Comparison of ENCODE assay signal across 1 cellular context in the genomic region with DNA sequence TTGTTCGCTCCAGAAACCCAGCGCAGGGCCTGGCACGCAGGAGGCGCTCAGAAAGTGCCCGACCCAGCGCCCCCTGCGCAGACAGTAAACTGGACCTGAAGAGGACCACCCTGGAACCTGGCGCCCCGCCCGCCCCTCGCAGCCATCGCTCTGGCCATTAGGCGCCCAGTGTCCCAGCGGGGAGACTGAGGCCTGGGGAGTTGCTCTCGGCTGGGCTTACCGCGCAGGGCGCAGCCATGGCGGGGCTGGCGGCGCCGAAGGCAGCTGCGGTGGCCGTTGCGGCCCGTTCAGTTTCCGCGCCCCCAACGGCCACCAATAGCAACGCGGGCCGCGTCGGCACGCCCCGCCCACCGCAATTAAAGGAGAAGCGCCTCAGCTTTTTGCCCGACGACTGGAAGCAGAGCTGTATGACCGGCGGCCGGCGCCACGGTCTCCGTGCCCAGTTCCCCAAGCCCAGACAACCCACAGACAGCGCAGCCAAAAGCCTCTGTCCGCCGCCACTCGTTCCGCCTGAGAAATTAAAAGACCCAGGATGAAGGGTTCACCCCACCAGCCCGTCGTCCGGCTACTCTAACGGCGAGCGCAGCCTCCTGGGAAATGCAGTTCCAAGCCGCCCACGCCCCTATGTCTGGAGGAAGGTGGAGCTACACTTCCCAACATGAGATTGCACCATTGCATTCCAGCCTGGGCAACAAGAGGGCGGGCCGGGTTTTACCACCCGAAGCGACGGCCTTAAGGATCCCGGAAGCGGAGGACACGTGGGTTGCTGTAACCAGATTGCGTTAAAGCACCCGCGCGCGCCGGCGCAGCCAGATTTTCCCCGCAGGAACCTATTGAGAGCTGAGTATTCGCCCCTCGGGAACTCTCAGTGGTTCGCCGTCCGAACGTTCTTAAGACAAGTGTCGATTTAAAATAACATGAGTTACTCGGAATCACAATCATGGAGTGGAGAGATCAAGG.
TF ChIP-seq lines count a peak whose summit lies in the region.

A gene (minus strand): TSS at position 289 of the 960 bp plus-strand sequence. CDS start 51 bp downstream, at position 238.

TF ChIP-seq in HepG2, 621 proteins besides CTCF, POLR2A, EP300 and RAD21 (continued from another document and continues in another):
- TF ChIP-seq, protein P1, sequence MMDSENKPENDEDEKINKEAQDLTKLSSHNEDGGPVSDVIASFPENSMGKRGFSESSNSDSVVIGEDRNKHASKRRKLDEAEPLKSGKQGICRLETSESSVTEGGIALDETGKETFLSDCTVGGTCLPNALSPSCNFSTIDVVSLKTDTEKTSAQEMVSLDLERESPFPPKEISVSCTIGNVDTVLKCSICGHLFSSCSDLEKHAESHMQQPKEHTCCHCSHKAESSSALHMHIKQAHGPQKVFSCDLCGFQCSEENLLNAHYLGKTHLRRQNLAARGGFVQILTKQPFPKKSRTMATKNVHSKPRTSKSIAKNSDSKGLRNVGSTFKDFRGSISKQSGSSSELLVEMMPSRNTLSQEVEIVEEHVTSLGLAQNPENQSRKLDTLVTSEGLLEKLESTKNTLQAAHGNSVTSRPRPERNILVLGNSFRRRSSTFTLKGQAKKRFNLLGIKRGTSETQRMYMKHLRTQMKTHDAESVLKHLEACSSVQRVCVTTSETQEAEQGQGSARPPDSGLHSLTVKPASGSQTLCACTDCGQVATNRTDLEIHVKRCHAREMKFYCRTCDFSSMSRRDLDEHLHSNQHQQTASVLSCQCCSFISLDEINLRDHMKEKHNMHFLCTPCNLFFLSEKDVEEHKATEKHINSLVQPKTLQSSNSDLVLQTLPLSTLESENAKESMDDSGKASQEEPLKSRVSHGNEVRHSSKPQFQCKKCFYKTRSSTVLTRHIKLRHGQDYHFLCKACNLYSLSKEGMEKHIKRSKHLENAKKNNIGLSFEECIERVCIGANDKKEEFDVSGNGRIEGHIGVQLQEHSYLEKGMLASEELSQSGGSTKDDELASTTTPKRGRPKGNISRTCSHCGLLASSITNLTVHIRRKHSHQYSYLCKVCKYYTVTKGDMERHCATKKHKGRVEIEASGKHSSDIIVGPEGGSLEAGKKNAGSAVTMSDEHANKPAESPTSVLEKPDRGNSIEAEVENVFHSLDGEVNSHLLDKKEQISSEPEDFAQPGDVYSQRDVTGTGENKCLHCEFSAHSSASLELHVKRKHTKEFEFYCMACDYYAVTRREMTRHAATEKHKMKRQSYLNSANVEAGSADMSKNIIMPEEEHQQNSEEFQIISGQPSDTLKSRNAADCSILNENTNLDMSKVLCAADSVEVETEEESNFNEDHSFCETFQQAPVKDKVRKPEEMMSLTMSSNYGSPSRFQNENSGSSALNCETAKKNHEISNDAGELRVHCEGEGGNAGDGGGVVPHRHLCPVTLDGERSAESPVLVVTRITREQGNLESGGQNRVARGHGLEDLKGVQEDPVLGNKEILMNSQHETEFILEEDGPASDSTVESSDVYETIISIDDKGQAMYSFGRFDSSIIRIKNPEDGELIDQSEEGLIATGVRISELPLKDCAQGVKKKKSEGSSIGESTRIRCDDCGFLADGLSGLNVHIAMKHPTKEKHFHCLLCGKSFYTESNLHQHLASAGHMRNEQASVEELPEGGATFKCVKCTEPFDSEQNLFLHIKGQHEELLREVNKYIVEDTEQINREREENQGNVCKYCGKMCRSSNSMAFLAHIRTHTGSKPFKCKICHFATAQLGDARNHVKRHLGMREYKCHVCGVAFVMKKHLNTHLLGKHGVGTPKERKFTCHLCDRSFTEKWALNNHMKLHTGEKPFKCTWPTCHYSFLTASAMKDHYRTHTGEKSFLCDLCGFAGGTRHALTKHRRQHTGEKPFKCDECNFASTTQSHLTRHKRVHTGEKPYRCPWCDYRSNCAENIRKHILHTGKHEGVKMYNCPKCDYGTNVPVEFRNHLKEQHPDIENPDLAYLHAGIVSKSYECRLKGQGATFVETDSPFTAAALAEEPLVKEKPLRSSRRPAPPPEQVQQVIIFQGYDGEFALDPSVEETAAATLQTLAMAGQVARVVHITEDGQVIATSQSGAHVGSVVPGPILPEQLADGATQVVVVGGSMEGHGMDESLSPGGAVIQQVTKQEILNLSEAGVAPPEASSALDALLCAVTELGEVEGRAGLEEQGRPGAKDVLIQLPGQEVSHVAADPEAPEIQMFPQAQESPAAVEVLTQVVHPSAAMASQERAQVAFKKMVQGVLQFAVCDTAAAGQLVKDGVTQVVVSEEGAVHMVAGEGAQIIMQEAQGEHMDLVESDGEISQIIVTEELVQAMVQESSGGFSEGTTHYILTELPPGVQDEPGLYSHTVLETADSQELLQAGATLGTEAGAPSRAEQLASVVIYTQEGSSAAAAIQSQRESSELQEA (CRISPR knock-in tag; IDR thresholded peaks at IDR 0.05; ENCODE audit: not compliant biosample characterization): no peak
- TF ChIP-seq, protein P2, sequence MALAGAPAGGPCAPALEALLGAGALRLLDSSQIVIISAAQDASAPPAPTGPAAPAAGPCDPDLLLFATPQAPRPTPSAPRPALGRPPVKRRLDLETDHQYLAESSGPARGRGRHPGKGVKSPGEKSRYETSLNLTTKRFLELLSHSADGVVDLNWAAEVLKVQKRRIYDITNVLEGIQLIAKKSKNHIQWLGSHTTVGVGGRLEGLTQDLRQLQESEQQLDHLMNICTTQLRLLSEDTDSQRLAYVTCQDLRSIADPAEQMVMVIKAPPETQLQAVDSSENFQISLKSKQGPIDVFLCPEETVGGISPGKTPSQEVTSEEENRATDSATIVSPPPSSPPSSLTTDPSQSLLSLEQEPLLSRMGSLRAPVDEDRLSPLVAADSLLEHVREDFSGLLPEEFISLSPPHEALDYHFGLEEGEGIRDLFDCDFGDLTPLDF (CRISPR knock-in tag; IDR thresholded peaks at IDR 0.05): peak; percentile 87
- TF ChIP-seq, protein P3, sequence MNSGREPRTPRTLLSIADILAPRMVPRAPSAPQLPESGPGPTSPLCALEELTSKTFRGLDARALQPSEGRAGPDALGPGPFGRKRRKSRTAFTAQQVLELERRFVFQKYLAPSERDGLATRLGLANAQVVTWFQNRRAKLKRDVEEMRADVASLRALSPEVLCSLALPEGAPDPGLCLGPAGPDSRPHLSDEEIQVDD (CRISPR knock-in tag; IDR thresholded peaks at IDR 0.05; ENCODE audit: borderline replicate concordance): peak; percentile 9; the same call in 1 of the 2 replicates
- TF ChIP-seq MAFK (conservative IDR thresholded peaks at IDR 0.05 in 1 of 2, IDR thresholded peaks at IDR 0.05 in 1 of 2; ENCODE audit: low read length in 2 of 2) (no peak), AGO1 (IDR thresholded peaks at IDR 0.05; ENCODE audit: low read depth, low read length, poor library complexity, severe bottlenecking) (peak; percentile 30), NR1H2 (CRISPR knock-in tag; IDR thresholded peaks at IDR 0.05; ENCODE audit: borderline replicate concordance, low read depth) (no peak), SP4 (CRISPR knock-in tag; IDR thresholded peaks at IDR 0.05) (peak; percentile 66; the same call in 1 of the 2 replicates), PHF8 (CRISPR knock-in tag; IDR thresholded peaks at IDR 0.05) (peak; percentile 77), ZNF274 (CRISPR knock-in tag; IDR thresholded peaks at IDR 0.05) (peak; percentile 82; the same call in 1 of the 2 replicates), CC2D1A (CRISPR knock-in tag; IDR thresholded peaks at IDR 0.05) (no peak), HMG20A (CRISPR knock-in tag; IDR thresholded peaks at IDR 0.05; ENCODE audit: borderline replicate concordance) (peak; percentile 3; the same call in 1 of the 2 replicates), SIX1 (CRISPR knock-in tag; IDR thresholded peaks at IDR 0.05; ENCODE audit: borderline replicate concordance) (0 out of 2 replicates have a peak, but pooled peaks have one; percentile 20), CHD2 (IDR thresholded peaks at IDR 0.05; ENCODE audit: low read depth, low read length) (no peak), MAZ (IDR thresholded peaks at IDR 0.05; ENCODE audit: borderline replicate concordance, low read depth, low read length) (no peak; the same call in 1 of the 2 replicates), MAZ (CRISPR knock-in tag; IDR thresholded peaks at IDR 0.05; ENCODE audit: low read depth) (peak; percentile 60; the same call in 1 of the 2 replicates), SCMH1 (CRISPR knock-in tag; IDR thresholded peaks at IDR 0.05; ENCODE audit: borderline replicate concordance) (no peak), ZNF432 (CRISPR knock-in tag; IDR thresholded peaks at IDR 0.05; ENCODE audit: borderline replicate concordance) (no peak), ZKSCAN8 (CRISPR knock-in tag; IDR thresholded peaks at IDR 0.05; ENCODE audit: borderline replicate concordance) (0 out of 2 replicates have a peak, but pooled peaks have one; percentile 46), TAF15 (IDR thresholded peaks at IDR 0.05; ENCODE audit: low read depth, low read length, poor library complexity, severe bottlenecking) (no peak), SP5 (CRISPR knock-in tag; IDR thresholded peaks at IDR 0.05; ENCODE audit: borderline replicate concordance, low read depth) (peak; percentile 73; the same call in 1 of the 2 replicates), SSRP1 (CRISPR knock-in tag; IDR thresholded peaks at IDR 0.05) (no peak)
- TF ChIP-seq, protein P4, sequence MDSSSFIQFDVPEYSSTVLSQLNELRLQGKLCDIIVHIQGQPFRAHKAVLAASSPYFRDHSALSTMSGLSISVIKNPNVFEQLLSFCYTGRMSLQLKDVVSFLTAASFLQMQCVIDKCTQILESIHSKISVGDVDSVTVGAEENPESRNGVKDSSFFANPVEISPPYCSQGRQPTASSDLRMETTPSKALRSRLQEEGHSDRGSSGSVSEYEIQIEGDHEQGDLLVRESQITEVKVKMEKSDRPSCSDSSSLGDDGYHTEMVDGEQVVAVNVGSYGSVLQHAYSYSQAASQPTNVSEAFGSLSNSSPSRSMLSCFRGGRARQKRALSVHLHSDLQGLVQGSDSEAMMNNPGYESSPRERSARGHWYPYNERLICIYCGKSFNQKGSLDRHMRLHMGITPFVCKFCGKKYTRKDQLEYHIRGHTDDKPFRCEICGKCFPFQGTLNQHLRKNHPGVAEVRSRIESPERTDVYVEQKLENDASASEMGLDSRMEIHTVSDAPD (CRISPR knock-in tag; IDR thresholded peaks at IDR 0.05): peak; percentile 18
- TF ChIP-seq, protein P5, sequence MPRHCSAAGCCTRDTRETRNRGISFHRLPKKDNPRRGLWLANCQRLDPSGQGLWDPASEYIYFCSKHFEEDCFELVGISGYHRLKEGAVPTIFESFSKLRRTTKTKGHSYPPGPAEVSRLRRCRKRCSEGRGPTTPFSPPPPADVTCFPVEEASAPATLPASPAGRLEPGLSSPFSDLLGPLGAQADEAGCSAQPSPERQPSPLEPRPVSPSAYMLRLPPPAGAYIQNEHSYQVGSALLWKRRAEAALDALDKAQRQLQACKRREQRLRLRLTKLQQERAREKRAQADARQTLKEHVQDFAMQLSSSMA (CRISPR knock-in tag; IDR thresholded peaks at IDR 0.05): 0 out of 2 replicates have a peak, but pooled peaks have one; percentile 66
- TF ChIP-seq, protein P6, sequence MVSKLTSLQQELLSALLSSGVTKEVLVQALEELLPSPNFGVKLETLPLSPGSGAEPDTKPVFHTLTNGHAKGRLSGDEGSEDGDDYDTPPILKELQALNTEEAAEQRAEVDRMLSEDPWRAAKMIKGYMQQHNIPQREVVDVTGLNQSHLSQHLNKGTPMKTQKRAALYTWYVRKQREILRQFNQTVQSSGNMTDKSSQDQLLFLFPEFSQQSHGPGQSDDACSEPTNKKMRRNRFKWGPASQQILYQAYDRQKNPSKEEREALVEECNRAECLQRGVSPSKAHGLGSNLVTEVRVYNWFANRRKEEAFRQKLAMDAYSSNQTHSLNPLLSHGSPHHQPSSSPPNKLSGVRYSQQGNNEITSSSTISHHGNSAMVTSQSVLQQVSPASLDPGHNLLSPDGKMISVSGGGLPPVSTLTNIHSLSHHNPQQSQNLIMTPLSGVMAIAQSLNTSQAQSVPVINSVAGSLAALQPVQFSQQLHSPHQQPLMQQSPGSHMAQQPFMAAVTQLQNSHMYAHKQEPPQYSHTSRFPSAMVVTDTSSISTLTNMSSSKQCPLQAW (CRISPR knock-in tag; IDR thresholded peaks at IDR 0.05): peak; percentile 82
- TF ChIP-seq, protein P7, sequence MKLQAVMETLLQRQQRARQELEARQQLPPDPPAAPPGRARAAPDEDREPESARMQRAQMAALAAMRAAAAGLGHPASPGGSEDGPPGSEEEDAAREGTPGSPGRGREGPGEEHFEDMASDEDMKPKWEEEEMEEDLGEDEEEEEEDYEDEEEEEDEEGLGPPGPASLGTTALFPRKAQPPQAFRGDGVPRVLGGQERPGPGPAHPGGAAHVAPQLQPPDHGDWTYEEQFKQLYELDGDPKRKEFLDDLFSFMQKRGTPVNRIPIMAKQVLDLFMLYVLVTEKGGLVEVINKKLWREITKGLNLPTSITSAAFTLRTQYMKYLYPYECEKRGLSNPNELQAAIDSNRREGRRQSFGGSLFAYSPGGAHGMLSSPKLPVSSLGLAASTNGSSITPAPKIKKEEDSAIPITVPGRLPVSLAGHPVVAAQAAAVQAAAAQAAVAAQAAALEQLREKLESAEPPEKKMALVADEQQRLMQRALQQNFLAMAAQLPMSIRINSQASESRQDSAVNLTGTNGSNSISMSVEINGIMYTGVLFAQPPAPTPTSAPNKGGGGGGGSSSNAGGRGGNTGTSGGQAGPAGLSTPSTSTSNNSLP (IDR thresholded peaks at IDR 0.05; ENCODE audit: low read depth, low read length): no peak
- TF ChIP-seq, protein P8, sequence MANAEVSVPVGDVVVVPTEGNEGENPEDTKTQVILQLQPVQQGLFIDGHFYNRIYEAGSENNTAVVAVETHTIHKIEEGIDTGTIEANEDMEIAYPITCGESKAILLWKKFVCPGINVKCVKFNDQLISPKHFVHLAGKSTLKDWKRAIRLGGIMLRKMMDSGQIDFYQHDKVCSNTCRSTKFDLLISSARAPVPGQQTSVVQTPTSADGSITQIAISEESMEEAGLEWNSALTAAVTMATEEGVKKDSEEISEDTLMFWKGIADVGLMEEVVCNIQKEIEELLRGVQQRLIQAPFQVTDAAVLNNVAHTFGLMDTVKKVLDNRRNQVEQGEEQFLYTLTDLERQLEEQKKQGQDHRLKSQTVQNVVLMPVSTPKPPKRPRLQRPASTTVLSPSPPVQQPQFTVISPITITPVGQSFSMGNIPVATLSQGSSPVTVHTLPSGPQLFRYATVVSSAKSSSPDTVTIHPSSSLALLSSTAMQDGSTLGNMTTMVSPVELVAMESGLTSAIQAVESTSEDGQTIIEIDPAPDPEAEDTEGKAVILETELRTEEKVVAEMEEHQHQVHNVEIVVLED (CRISPR knock-in tag; IDR thresholded peaks at IDR 0.05; ENCODE audit: borderline replicate concordance): peak; percentile 86
- TF ChIP-seq, protein P9, sequence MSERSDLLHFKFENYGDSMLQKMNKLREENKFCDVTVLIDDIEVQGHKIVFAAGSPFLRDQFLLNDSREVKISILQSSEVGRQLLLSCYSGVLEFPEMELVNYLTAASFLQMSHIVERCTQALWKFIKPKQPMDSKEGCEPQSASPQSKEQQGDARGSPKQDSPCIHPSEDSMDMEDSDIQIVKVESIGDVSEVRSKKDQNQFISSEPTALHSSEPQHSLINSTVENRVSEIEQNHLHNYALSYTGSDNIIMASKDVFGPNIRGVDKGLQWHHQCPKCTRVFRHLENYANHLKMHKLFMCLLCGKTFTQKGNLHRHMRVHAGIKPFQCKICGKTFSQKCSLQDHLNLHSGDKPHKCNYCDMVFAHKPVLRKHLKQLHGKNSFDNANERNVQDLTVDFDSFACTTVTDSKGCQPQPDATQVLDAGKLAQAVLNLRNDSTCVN (CRISPR knock-in tag; IDR thresholded peaks at IDR 0.05; ENCODE audit: borderline replicate concordance): peak; percentile 56; the same call in 1 of the 2 replicates
- TF ChIP-seq, protein P10, sequence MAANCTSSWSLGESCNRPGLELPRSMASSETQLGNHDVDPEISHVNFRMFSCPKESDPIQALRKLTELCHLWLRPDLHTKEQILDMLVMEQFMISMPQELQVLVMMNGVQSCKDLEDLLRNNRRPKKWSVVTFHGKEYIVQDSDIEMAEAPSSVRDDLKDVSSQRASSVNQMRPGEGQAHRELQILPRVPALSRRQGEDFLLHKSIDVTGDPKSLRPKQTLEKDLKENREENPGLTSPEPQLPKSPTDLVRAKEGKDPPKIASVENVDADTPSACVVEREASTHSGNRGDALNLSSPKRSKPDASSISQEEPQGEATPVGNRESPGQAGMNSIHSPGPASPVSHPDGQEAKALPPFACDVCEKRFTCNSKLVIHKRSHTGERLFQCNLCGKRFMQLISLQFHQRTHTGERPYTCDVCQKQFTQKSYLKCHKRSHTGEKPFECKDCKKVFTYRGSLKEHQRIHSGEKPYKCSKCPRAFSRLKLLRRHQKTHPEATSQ (CRISPR knock-in tag; IDR thresholded peaks at IDR 0.05; ENCODE audit: borderline replicate concordance): 0 out of 2 replicates have a peak, but pooled peaks have one; percentile 6
